In genomic region chr3:42092006-42092405, GRCh38 we compare ENCODE assay signal across 11 cellular contexts. TPM values are rescaled to one million over a fixed set of nuclear protein-coding genes. Genes with fewer than 3 reads are reported as not detected.
DNase-seq lines count a peak whose midpoint lies in the region; ATAC-seq and TF ChIP-seq lines count a peak whose summit lies in the region.
"Had no signal": no experiment of that assay in that cellular context is flagged by ENCODE, and none has a peak within 500 bp of the region (broad histone marks: within the 10 kb centered on the region; RNA-seq: fewer than 3 reads in every experiment).

No MANE protein-coding gene starts in this region.

- H3K4me3 ChIP-seq in gastroesophageal sphincter (peak overlapping the region in 1 of 2 donors; percentile 36), spleen (no peak overlapping the region), brain microvascular endothelial cell (ENCODE audit: low read depth, low read length) (no peak overlapping the region)
- no peak overlapping the region for H3K4me3 ChIP-seq in effector memory CD4-positive, alpha-beta T cell (ENCODE audit: insufficient read depth, low read depth, low read length, poor library complexity, severe bottlenecking)
- H3K4me3 ChIP-seq: cardiac muscle cell, uterus had no signal

- no peaks in the 10 kb centered on the region for H3K9me3 ChIP-seq in gastroesophageal sphincter
- peaks cover 0 to 9% (median 2%) of the 10 kb centered on the region in 8 donors for H3K9me3 ChIP-seq in spleen
- no peaks in the 10 kb centered on the region for H3K9me3 ChIP-seq in effector memory CD4-positive, alpha-beta T cell (ENCODE audit: control insufficient read depth, low read length)
- H3K9me3 ChIP-seq: uterus had no signal

- no peak for TF ChIP-seq EP300 in gastroesophageal sphincter (IDR thresholded peaks at IDR 0.05)

- peaks cover 84% of the 10 kb centered on the region for H3K4me1 Mint-ChIP-seq in activated B cell treated with CpG ODN at 0.5 μM for 24 hours

- H3K27me3 Mint-ChIP-seq in activated B cell treated with CpG ODN at 0.5 μM for 24 hours, result no peaks in the 10 kb centered on the region

- intact Hi-C loops in activated B cell treated with CpG ODN at 0.5 μM for 24 hours (cut with micrococcal nuclease), result loop anchor here (5.0 to 10.0 kb wide), 2 partner anchors 35 to 1767 kb away; no protein-coding TSS in a partner anchor
- intact Hi-C loops in spleen (cut with DNase I; ENCODE audit: low total_unique reads), result no loop called here

- no peak for TF ChIP-seq POLR2A in gastroesophageal sphincter (IDR thresholded peaks at IDR 0.05)
- TF ChIP-seq POLR2A in spleen (IDR thresholded peaks at IDR 0.05), result no peak

- H3K27me3 ChIP-seq in gastroesophageal sphincter (no peaks in the 10 kb centered on the region), spleen (replicated peaks in 1 of 7) (no peaks in the 10 kb centered on the region), brain microvascular endothelial cell (replicated peaks) (no peaks in the 10 kb centered on the region)
- no peaks in the 10 kb centered on the region for H3K27me3 ChIP-seq in effector memory CD4-positive, alpha-beta T cell (replicated peaks; ENCODE audit: control insufficient read depth, insufficient read depth, low read length, poor library complexity, severe bottlenecking)
- H3K27me3 ChIP-seq: cardiac muscle cell, uterus had no signal

- ATAC-seq in GM18909 (IDR thresholded peaks at IDR 0.05; ENCODE audit: poor library complexity, unreplicated experiment), result peak; percentile 36
- peak; percentile 67 for ATAC-seq in activated B cell treated with CpG ODN at 0.5 μM for 24 hours (ENCODE audit: low read depth)
- no peak for ATAC-seq in gastroesophageal sphincter
- ATAC-seq in HG02678 (IDR thresholded peaks at IDR 0.05; ENCODE audit: unreplicated experiment), result no peak

- H3K27ac Mint-ChIP-seq in activated B cell treated with CpG ODN at 0.5 μM for 24 hours, result peak overlapping the region; percentile 86

- H3K27ac ChIP-seq in gastroesophageal sphincter (peak overlapping the region; percentile 10 to 82 (median 78)), spleen (peak overlapping the region in 4 of 8 donors; percentile 9 to 58 (median 50)), brain microvascular endothelial cell (no peak overlapping the region)
- H3K27ac ChIP-seq in effector memory CD4-positive, alpha-beta T cell (ENCODE audit: insufficient read depth, low read length, poor library complexity, severe bottlenecking), result no peak overlapping the region
- H3K27ac ChIP-seq: cardiac muscle cell had no signal

- TF ChIP-seq CTCF in activated B cell treated with CpG ODN at 0.5 μM for 24 hours (IDR thresholded peaks at IDR 0.05) (no peak), gastroesophageal sphincter (IDR thresholded peaks at IDR 0.05) (no peak), spleen (IDR thresholded peaks at IDR 0.05 in 8 of 11, conservative IDR thresholded peaks at IDR 0.05 in 3 of 11) (no peak), brain microvascular endothelial cell (IDR thresholded peaks at IDR 0.05; ENCODE audit: low read depth, low read length, missing control alignments) (no peak)

- CTCF ChIA-PET in activated B cell treated with CpG ODN at 0.5 μM for 24 hours (lab: Charles Lee), result interaction anchor here (1.5 kb wide), 1 partner anchor 8 kb away, joined by 6 read pairs; no protein-coding TSS in a partner anchor

- in situ Hi-C loops in brain microvascular endothelial cell (cut with HindIII; ENCODE audit: low pct_ligation_motif_present, low sequenced_read_pairs), result loop anchor here (25.0 kb wide), 1 partner anchor 180 kb away; no protein-coding TSS in a partner anchor

- peaks cover 69% of the 10 kb centered on the region for H3K36me3 Mint-ChIP-seq in activated B cell treated with CpG ODN at 0.5 μM for 24 hours (ENCODE audit: low read depth)

- peaks cover 7% of the 10 kb centered on the region for H3K9me3 Mint-ChIP-seq in activated B cell treated with CpG ODN at 0.5 μM for 24 hours

- H3K4me1 ChIP-seq in gastroesophageal sphincter (peaks cover 0 to 74% (median 3%) of the 10 kb centered on the region in 3 donors), spleen (peaks cover 0 to 68% (median 22%) of the 10 kb centered on the region in 6 donors)
- no peaks in the 10 kb centered on the region for H3K4me1 ChIP-seq in effector memory CD4-positive, alpha-beta T cell (ENCODE audit: control insufficient read depth, insufficient read depth, low read length, poor library complexity, severe bottlenecking)

- POLR2A ChIA-PET in activated B cell treated with CpG ODN at 0.5 μM for 24 hours (lab: Charles Lee), result interaction anchor here (0.6 to 4.2 kb wide), 6 partner anchors 11 to 130 kb away, joined by 4 to 26 read pairs (median 18); partner anchors contain the start of gene ULK4

- peak overlapping the region; percentile 29 for H3K4me3 Mint-ChIP-seq in activated B cell treated with CpG ODN at 0.5 μM for 24 hours

- no peak for DNase-seq in activated B cell treated with CpG ODN at 0.5 μM for 24 hours
- DNase-seq in spleen, result peak; percentile 29
- no peak for DNase-seq in brain microvascular endothelial cell
- DNase-seq in effector memory CD4-positive, alpha-beta T cell, result no peak
- no peak for DNase-seq in AML-193 (lab: John Stamatoyannopoulos, UW)
- DNase-seq: NCI-H510A, uterus had no signal

- 65% methylated on average over 2 of the region's 3 CpGs; no CpG with 5 or more reads in 1 of the 2 donors for WGBS in gastroesophageal sphincter (ENCODE audit: low coverage in 1 of 2), 2 donors
- WGBS in spleen, 5 donors, result 57 to 86% (median 76%) methylated on average over 3 of the region's 3 CpGs

- peaks cover 0 to 31% of the 10 kb centered on the region in 2 donors for H3K36me3 ChIP-seq in gastroesophageal sphincter
- peaks cover 0 to 66% (median 15%) of the 10 kb centered on the region in 6 donors for H3K36me3 ChIP-seq in spleen
- peaks cover 14% of the 10 kb centered on the region for H3K36me3 ChIP-seq in brain microvascular endothelial cell (replicated peaks)
- peaks cover 7% of the 10 kb centered on the region for H3K36me3 ChIP-seq in effector memory CD4-positive, alpha-beta T cell (ENCODE audit: control insufficient read depth, insufficient read depth, low read length)
- H3K36me3 ChIP-seq: cardiac muscle cell, uterus had no signal

RNA-seq across cellular contexts. Expression of gene TRAK1, which starts 0.8 kb away (rescaled TPM):
- 54.5 and 58.4 TPM in 2 replicates for total RNA-seq in activated B cell treated with CpG ODN at 0.5 μM for 24 hours
- total RNA-seq in gastroesophageal sphincter, result 10 to 100 TPM; 37.4 to 89.5 (median 53.0) TPM
- total RNA-seq in spleen, result 10 to 100 TPM; 43.5 to 60.0 (median 49.0) TPM
- 10 to 100 TPM; 15.4 to 20.0 (median 17.1) TPM for polyA plus RNA-seq in spleen

Comparison
In these comparisons a context has a peak if more than half of its experiments do, and no peak if none do; other contexts are left out.
1. ATAC-seq: peak in GM18909 (single experiment) and activated B cell treated with CpG ODN at 0.5 μM for 24 hours (single experiment); none in gastroesophageal sphincter (single experiment) and HG02678 (single experiment).
2. H3K27ac ChIP-seq: peak in gastroesophageal sphincter (4 of 4); none in brain microvascular endothelial cell (single experiment) and effector memory CD4-positive, alpha-beta T cell (single experiment).